In the genomic region with DNA sequence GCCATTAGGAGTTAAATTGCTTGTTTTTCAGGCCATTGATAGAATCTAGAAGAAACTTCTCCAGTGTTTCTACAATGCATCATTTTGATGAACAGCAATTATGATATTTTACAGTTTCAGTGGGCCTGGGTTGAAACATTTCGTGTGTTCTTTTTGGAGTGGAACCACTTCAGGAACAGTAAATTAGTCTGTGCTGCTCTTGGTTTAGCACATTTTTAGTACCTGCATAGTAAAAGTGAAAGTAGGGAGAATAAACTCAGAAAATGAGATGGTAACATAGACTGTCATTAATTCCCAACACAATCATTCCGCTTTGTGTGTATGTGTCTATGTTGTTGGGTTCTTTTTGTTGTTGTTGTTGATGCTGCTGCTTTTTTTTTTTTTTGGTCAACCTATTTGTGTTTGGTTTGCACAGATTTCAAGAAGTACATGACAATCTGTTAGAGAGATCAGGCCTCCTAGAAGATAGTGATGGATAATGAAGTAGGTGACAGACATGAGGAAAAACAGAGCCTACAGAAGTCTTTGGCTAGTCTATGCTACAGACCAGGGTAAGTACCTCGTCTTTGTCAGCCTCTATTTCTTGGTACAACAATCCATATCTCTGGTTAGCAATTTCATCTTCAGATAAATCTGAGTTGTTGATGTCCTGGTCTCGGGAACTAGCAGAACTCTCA, we compare ENCODE assay signal across 26 cellular contexts.
DNase-seq lines count a peak whose midpoint lies in the region; ATAC-seq and TF ChIP-seq lines count a peak whose summit lies in the region.
"Had no signal": no experiment of that assay in that cellular context is flagged by ENCODE, and none has a peak within 500 bp of the region (broad histone marks: within the 10 kb centered on the region; RNA-seq: fewer than 3 reads in every experiment).

No MANE protein-coding gene starts in this region.

- no peaks in the 10 kb centered on the region for H3K9me3 ChIP-seq in gastroesophageal sphincter
- H3K9me3 ChIP-seq: breast epithelium, heart right ventricle, testis, uterus had no signal

- H3K27ac ChIP-seq in gastroesophageal sphincter = no peak overlapping the region
- H3K27ac ChIP-seq: breast epithelium, heart right ventricle, testis, uterus had no signal

- H3K27me3 Mint-ChIP-seq in activated naive CD4-positive, alpha-beta T cell treated with anti-CD3 and anti-CD28 coated beads, Interleukin-2, amount 50 U/mL, for 24 hours = no peaks in the 10 kb centered on the region
- H3K27me3 Mint-ChIP-seq in activated naive CD8-positive, alpha-beta T cell treated with anti-CD3 and anti-CD28 coated beads, Interleukin-2, amount 10 ng/mL, durations not matched to agents 7 days and 5 days = no peaks in the 10 kb centered on the region

- WGBS in gastroesophageal sphincter (ENCODE audit: low coverage in 1 of 2), 2 donors = 41 to 54% methylated on average over 3 to 4 of the region's 4 CpGs

- no peak overlapping the region for H3K4me3 ChIP-seq in gastroesophageal sphincter
- H3K4me3 ChIP-seq: breast epithelium, heart right ventricle, testis, uterus had no signal

- DNase-seq in activated naive CD4-positive, alpha-beta T cell (lab: John Stamatoyannopoulos, UW) = no peak
- DNase-seq in activated naive CD8-positive, alpha-beta T cell treated with anti-CD3 and anti-CD28 coated beads, Interleukin-2, amount 10 ng/mL, durations not matched to agents 7 days and 5 days = no peak
- DNase-seq in stimulated activated effector memory CD8-positive, alpha-beta T cell treated with anti-CD3 and anti-CD28 coated beads, Interleukin-12 subunit alpha, Interleukin-12 subunit beta, amount 100 ng/mL, for 72 hours (ENCODE audit: low spot score in 2 of 2) = no peak
- no peak for DNase-seq in pons (ENCODE audit: low spot score)
- DNase-seq: activated CD4-positive, alpha-beta T cell treated with anti-CD3 and anti-CD28 coated beads for 1 hour; activated gamma-delta T cell treated with Interleukin-2 at 50 U/mL for 16 hours; activated T-cell treated with anti-CD3 and anti-CD28 coated beads, Interleukin-2, amount 50 U/mL, for 1 hour; AML-193; COR-L47; DMS53; foreskin melanocyte; NCI-H2107; NCI-H345; NCI-H69; stimulated activated CD4-positive, alpha-beta T cell treated with anti-CD3 and anti-CD28 coated beads, Interleukin-15, amount 100 ng/mL, for 24 hours; stimulated activated CD4-positive, alpha-beta T cell treated with anti-CD3 and anti-CD28 coated beads, Interleukin-4, amount 100 ng/mL, for 4 hours; testis had no signal

- no peak for TF ChIP-seq EP300 in gastroesophageal sphincter (IDR thresholded peaks at IDR 0.05)

- TF ChIP-seq POLR2A in gastroesophageal sphincter (IDR thresholded peaks at IDR 0.05) = no peak

- H3K4me1 ChIP-seq in gastroesophageal sphincter = peaks cover 0 to 8% (median 0%) of the 10 kb centered on the region in 3 donors
- H3K4me1 ChIP-seq: breast epithelium, testis, uterus had no signal

- no peak for TF ChIP-seq CTCF in gastroesophageal sphincter (IDR thresholded peaks at IDR 0.05)

- POLR2A ChIA-PET in activated naive CD8-positive, alpha-beta T cell treated with anti-CD3 and anti-CD28 coated beads, Interleukin-2, amount 10 ng/mL, durations not matched to agents 7 days and 5 days (lab: Charles Lee) = no interaction called here

- peak overlapping the region; percentile 23 for H3K4me3 Mint-ChIP-seq in activated naive CD4-positive, alpha-beta T cell treated with anti-CD3 and anti-CD28 coated beads, Interleukin-2, amount 50 U/mL, for 24 hours
- peak overlapping the region; percentile 11 for H3K4me3 Mint-ChIP-seq in activated naive CD8-positive, alpha-beta T cell treated with anti-CD3 and anti-CD28 coated beads, Interleukin-2, amount 10 ng/mL, durations not matched to agents 7 days and 5 days
- no peak overlapping the region for H3K4me3 Mint-ChIP-seq in stimulated activated effector memory CD8-positive, alpha-beta T cell treated with anti-CD3 and anti-CD28 coated beads, Interleukin-12 subunit alpha, Interleukin-12 subunit beta, amount 100 ng/mL, for 72 hours

- ATAC-seq in GM19035 (IDR thresholded peaks at IDR 0.05; ENCODE audit: unreplicated experiment) (peak; percentile 50), HG02885 (IDR thresholded peaks at IDR 0.05; ENCODE audit: poor library complexity, unreplicated experiment) (no peak), gastroesophageal sphincter (no peak)
- no peak for ATAC-seq in activated naive CD8-positive, alpha-beta T cell treated with anti-CD3 and anti-CD28 coated beads, Interleukin-2, amount 10 ng/mL, durations not matched to agents 7 days and 5 days (ENCODE audit: low read depth)
- peak; percentile 51 for ATAC-seq in stimulated activated effector memory CD8-positive, alpha-beta T cell treated with anti-CD3 and anti-CD28 coated beads, Interleukin-12 subunit alpha, Interleukin-12 subunit beta, amount 100 ng/mL, for 72 hours
- ATAC-seq: HCT116, SK-N-SH treated with all-trans-retinoic acid at 6 μM for 48 hours had no signal

- H3K27ac Mint-ChIP-seq in activated naive CD4-positive, alpha-beta T cell treated with anti-CD3 and anti-CD28 coated beads, Interleukin-2, amount 50 U/mL, for 24 hours = peak overlapping the region; percentile 42
- H3K27ac Mint-ChIP-seq in activated naive CD8-positive, alpha-beta T cell treated with anti-CD3 and anti-CD28 coated beads, Interleukin-2, amount 10 ng/mL, durations not matched to agents 7 days and 5 days = peak overlapping the region; percentile 32
- H3K27ac Mint-ChIP-seq in stimulated activated effector memory CD8-positive, alpha-beta T cell treated with anti-CD3 and anti-CD28 coated beads, Interleukin-12 subunit alpha, Interleukin-12 subunit beta, amount 100 ng/mL, for 72 hours = no peak overlapping the region

- H3K4me1 Mint-ChIP-seq in activated naive CD4-positive, alpha-beta T cell treated with anti-CD3 and anti-CD28 coated beads, Interleukin-2, amount 50 U/mL, for 24 hours = peaks cover 58% of the 10 kb centered on the region
- peaks cover 20% of the 10 kb centered on the region for H3K4me1 Mint-ChIP-seq in activated naive CD8-positive, alpha-beta T cell treated with anti-CD3 and anti-CD28 coated beads, Interleukin-2, amount 10 ng/mL, durations not matched to agents 7 days and 5 days
- H3K4me1 Mint-ChIP-seq in stimulated activated effector memory CD8-positive, alpha-beta T cell treated with anti-CD3 and anti-CD28 coated beads, Interleukin-12 subunit alpha, Interleukin-12 subunit beta, amount 100 ng/mL, for 72 hours = peaks cover 27% of the 10 kb centered on the region

- peaks cover 4% of the 10 kb centered on the region for H3K36me3 Mint-ChIP-seq in activated naive CD4-positive, alpha-beta T cell treated with anti-CD3 and anti-CD28 coated beads, Interleukin-2, amount 50 U/mL, for 24 hours
- H3K36me3 Mint-ChIP-seq in activated naive CD8-positive, alpha-beta T cell treated with anti-CD3 and anti-CD28 coated beads, Interleukin-2, amount 10 ng/mL, durations not matched to agents 7 days and 5 days = peaks cover 1% of the 10 kb centered on the region
- H3K36me3 Mint-ChIP-seq in stimulated activated effector memory CD8-positive, alpha-beta T cell treated with anti-CD3 and anti-CD28 coated beads, Interleukin-12 subunit alpha, Interleukin-12 subunit beta, amount 100 ng/mL, for 72 hours = no peaks in the 10 kb centered on the region

- no peaks in the 10 kb centered on the region for H3K36me3 ChIP-seq in gastroesophageal sphincter
- H3K36me3 ChIP-seq: breast epithelium, heart right ventricle, uterus had no signal

- H3K9me3 Mint-ChIP-seq in activated naive CD4-positive, alpha-beta T cell treated with anti-CD3 and anti-CD28 coated beads, Interleukin-2, amount 50 U/mL, for 24 hours = no peaks in the 10 kb centered on the region
- H3K9me3 Mint-ChIP-seq in activated naive CD8-positive, alpha-beta T cell treated with anti-CD3 and anti-CD28 coated beads, Interleukin-2, amount 10 ng/mL, durations not matched to agents 7 days and 5 days = no peaks in the 10 kb centered on the region
- peaks cover 3% of the 10 kb centered on the region for H3K9me3 Mint-ChIP-seq in stimulated activated effector memory CD8-positive, alpha-beta T cell treated with anti-CD3 and anti-CD28 coated beads, Interleukin-12 subunit alpha, Interleukin-12 subunit beta, amount 100 ng/mL, for 72 hours

- H3K27me3 ChIP-seq in gastroesophageal sphincter = no peaks in the 10 kb centered on the region
- H3K27me3 ChIP-seq: breast epithelium, heart right ventricle, testis, uterus had no signal

Comparison
In these comparisons a context has a peak if more than half of its experiments do, and no peak if none do; other contexts are left out.
1. ATAC-seq: peak in GM19035 (single experiment) and stimulated activated effector memory CD8-positive, alpha-beta T cell treated with anti-CD3 and anti-CD28 coated beads, Interleukin-12 subunit alpha, Interleukin-12 subunit beta, amount 100 ng/mL, for 72 hours (single experiment); none in activated naive CD8-positive, alpha-beta T cell treated with anti-CD3 and anti-CD28 coated beads, Interleukin-2, amount 10 ng/mL, durations not matched to agents 7 days and 5 days (single experiment), HG02885 (single experiment) and gastroesophageal sphincter (single experiment).